Comparison of ENCODE assay signal across 17 cellular contexts in genomic region chr10:14723052-14723689, GRCh38. TPM values are rescaled to one million over a fixed set of nuclear protein-coding genes. Genes with fewer than 3 reads are reported as not detected.
DNase-seq lines count a peak whose midpoint lies in the region; ATAC-seq and TF ChIP-seq lines count a peak whose summit lies in the region.
"Had no signal": no experiment of that assay in that cellular context is flagged by ENCODE, and none has a peak within 500 bp of the region (broad histone marks: within the 10 kb centered on the region; RNA-seq: fewer than 3 reads in every experiment).

No MANE protein-coding gene starts in this region.

- no peak overlapping the region for H3K4me3 ChIP-seq in lower lobe of right lung
- H3K4me3 ChIP-seq: ascending aorta, coronary artery, heart right ventricle, prostate gland had no signal

- no peaks in the 10 kb centered on the region for H3K36me3 ChIP-seq in lower lobe of right lung
- H3K36me3 ChIP-seq: ascending aorta, heart right ventricle, prostate gland had no signal

- H3K4me1 Mint-ChIP-seq in activated CD8-positive, alpha-beta memory T cell treated with anti-CD3 and anti-CD28 coated beads, Interleukin-2, amount 10 ng/mL, durations not matched to agents 7 days and 5 days: peaks cover 20% of the 10 kb centered on the region
- peaks cover 37% of the 10 kb centered on the region for H3K4me1 Mint-ChIP-seq in activated naive CD8-positive, alpha-beta T cell (ENCODE audit: low read depth)
- H3K4me1 Mint-ChIP-seq in stimulated activated effector memory CD8-positive, alpha-beta T cell treated with anti-CD3 and anti-CD28 coated beads, Interleukin-12 subunit alpha, Interleukin-12 subunit beta, amount 100 ng/mL, for 72 hours: peaks cover 19% of the 10 kb centered on the region

- no peak for TF ChIP-seq CTCF in lower lobe of right lung (IDR thresholded peaks at IDR 0.05)

- no peaks in the 10 kb centered on the region for H3K27me3 Mint-ChIP-seq in activated CD8-positive, alpha-beta memory T cell treated with anti-CD3 and anti-CD28 coated beads, Interleukin-2, amount 10 ng/mL, durations not matched to agents 7 days and 5 days
- H3K27me3 Mint-ChIP-seq in activated naive CD8-positive, alpha-beta T cell: no peaks in the 10 kb centered on the region

- no peaks in the 10 kb centered on the region for H3K9me3 ChIP-seq in lower lobe of right lung
- H3K9me3 ChIP-seq: ascending aorta, prostate gland had no signal

- ATAC-seq in activated CD8-positive, alpha-beta memory T cell treated with anti-CD3 and anti-CD28 coated beads, Interleukin-2, amount 10 ng/mL, durations not matched to agents 7 days and 5 days: peak; percentile 36
- ATAC-seq in stimulated activated effector memory CD8-positive, alpha-beta T cell treated with anti-CD3 and anti-CD28 coated beads, Interleukin-12 subunit alpha, Interleukin-12 subunit beta, amount 100 ng/mL, for 72 hours: peak; percentile 71
- no peak for ATAC-seq in GM18520 (IDR thresholded peaks at IDR 0.05; ENCODE audit: unreplicated experiment)
- no peak for ATAC-seq in lower lobe of right lung
- ATAC-seq: esophagus mucosa, heart right ventricle had no signal

- H3K27me3 ChIP-seq in lower lobe of right lung (ENCODE audit: low read depth): no peaks in the 10 kb centered on the region
- H3K27me3 ChIP-seq: ascending aorta had no signal

- H3K9me3 Mint-ChIP-seq in activated CD8-positive, alpha-beta memory T cell treated with anti-CD3 and anti-CD28 coated beads, Interleukin-2, amount 10 ng/mL, durations not matched to agents 7 days and 5 days (ENCODE audit: low read depth): peaks cover 3% of the 10 kb centered on the region
- H3K9me3 Mint-ChIP-seq in activated naive CD8-positive, alpha-beta T cell (ENCODE audit: low read depth): peaks cover 4% of the 10 kb centered on the region
- H3K9me3 Mint-ChIP-seq in stimulated activated effector memory CD8-positive, alpha-beta T cell treated with anti-CD3 and anti-CD28 coated beads, Interleukin-12 subunit alpha, Interleukin-12 subunit beta, amount 100 ng/mL, for 72 hours: no peaks in the 10 kb centered on the region

- no peaks in the 10 kb centered on the region for H3K4me1 ChIP-seq in lower lobe of right lung
- H3K4me1 ChIP-seq: ascending aorta, heart right ventricle, prostate gland had no signal

- H3K4me3 Mint-ChIP-seq in activated CD8-positive, alpha-beta memory T cell treated with anti-CD3 and anti-CD28 coated beads, Interleukin-2, amount 10 ng/mL, durations not matched to agents 7 days and 5 days: no peak overlapping the region
- peak overlapping the region; percentile 58 for H3K4me3 Mint-ChIP-seq in activated naive CD8-positive, alpha-beta T cell
- no peak overlapping the region for H3K4me3 Mint-ChIP-seq in stimulated activated effector memory CD8-positive, alpha-beta T cell treated with anti-CD3 and anti-CD28 coated beads, Interleukin-12 subunit alpha, Interleukin-12 subunit beta, amount 100 ng/mL, for 72 hours

- intact Hi-C loops in lower lobe of right lung (cut with DNase I): no loop called here

- H3K27ac Mint-ChIP-seq in activated CD8-positive, alpha-beta memory T cell treated with anti-CD3 and anti-CD28 coated beads, Interleukin-2, amount 10 ng/mL, durations not matched to agents 7 days and 5 days: peak overlapping the region; percentile 15
- H3K27ac Mint-ChIP-seq in activated naive CD8-positive, alpha-beta T cell: peak overlapping the region; percentile 80
- peak overlapping the region; percentile 56 for H3K27ac Mint-ChIP-seq in stimulated activated effector memory CD8-positive, alpha-beta T cell treated with anti-CD3 and anti-CD28 coated beads, Interleukin-12 subunit alpha, Interleukin-12 subunit beta, amount 100 ng/mL, for 72 hours

- no peak overlapping the region for H3K27ac ChIP-seq in lower lobe of right lung
- H3K27ac ChIP-seq: ascending aorta, coronary artery, heart right ventricle, prostate gland, RWPE1 had no signal

- CTCF ChIA-PET in activated CD8-positive, alpha-beta memory T cell treated with anti-CD3 and anti-CD28 coated beads, Interleukin-2, amount 10 ng/mL, durations not matched to agents 7 days and 5 days (lab: Charles Lee): no interaction called here

- H3K36me3 Mint-ChIP-seq in activated CD8-positive, alpha-beta memory T cell treated with anti-CD3 and anti-CD28 coated beads, Interleukin-2, amount 10 ng/mL, durations not matched to agents 7 days and 5 days: no peaks in the 10 kb centered on the region
- H3K36me3 Mint-ChIP-seq in activated naive CD8-positive, alpha-beta T cell: peaks cover 4% of the 10 kb centered on the region
- no peaks in the 10 kb centered on the region for H3K36me3 Mint-ChIP-seq in stimulated activated effector memory CD8-positive, alpha-beta T cell treated with anti-CD3 and anti-CD28 coated beads, Interleukin-12 subunit alpha, Interleukin-12 subunit beta, amount 100 ng/mL, for 72 hours

- no peak for DNase-seq in activated CD8-positive, alpha-beta memory T cell treated with anti-CD3 and anti-CD28 coated beads, Interleukin-2, amount 10 ng/mL, durations not matched to agents 7 days and 5 days
- no peak for DNase-seq in activated CD8-positive, alpha-beta memory T cell treated with anti-CD3 and anti-CD28 coated beads for 24 hours
- peak; percentile 12 for DNase-seq in activated CD4-positive, alpha-beta T cell treated with anti-CD3 and anti-CD28 coated beads, Interleukin-2, amount 50 U/mL, for 1 hour
- no peak for DNase-seq in stimulated activated effector memory CD8-positive, alpha-beta T cell treated with anti-CD3 and anti-CD28 coated beads, Interleukin-12 subunit alpha, Interleukin-12 subunit beta, amount 100 ng/mL, for 72 hours (ENCODE audit: low spot score in 2 of 2)
- DNase-seq in KG1 (lab: John Stamatoyannopoulos, UW) (no peak), lower lobe of right lung (no peak)
- DNase-seq: heart right ventricle, kidney glomerular epithelial cell, NCI-H1694, NCI-H526 had no signal

RNA-seq across cellular contexts. Expression of gene FAM107B, which starts 51.5 kb away (rescaled TPM):
- total RNA-seq in activated CD8-positive, alpha-beta memory T cell treated with anti-CD3 and anti-CD28 coated beads, Interleukin-2, amount 10 ng/mL, durations not matched to agents 7 days and 5 days: 100 to 1,000 TPM; 114 to 208 TPM
- 75.4 TPM for total RNA-seq in lower lobe of right lung

Comparison
In these comparisons a context has a peak if more than half of its experiments do, and no peak if none do; other contexts are left out.
1. ATAC-seq: peak in activated CD8-positive, alpha-beta memory T cell treated with anti-CD3 and anti-CD28 coated beads, Interleukin-2, amount 10 ng/mL, durations not matched to agents 7 days and 5 days (single experiment) and stimulated activated effector memory CD8-positive, alpha-beta T cell treated with anti-CD3 and anti-CD28 coated beads, Interleukin-12 subunit alpha, Interleukin-12 subunit beta, amount 100 ng/mL, for 72 hours (single experiment); none in GM18520 (single experiment) and lower lobe of right lung (0 of 2).
2. H3K27ac Mint-ChIP-seq: peak in every context shown above with its lines; median percentile 80 in activated naive CD8-positive, alpha-beta T cell; 56 in stimulated activated effector memory CD8-positive, alpha-beta T cell treated with anti-CD3 and anti-CD28 coated beads, Interleukin-12 subunit alpha, Interleukin-12 subunit beta, amount 100 ng/mL, for 72 hours; 15 in activated CD8-positive, alpha-beta memory T cell treated with anti-CD3 and anti-CD28 coated beads, Interleukin-2, amount 10 ng/mL, durations not matched to agents 7 days and 5 days.